10 cellular contexts compared by ENCODE assay signal in the genomic region with DNA sequence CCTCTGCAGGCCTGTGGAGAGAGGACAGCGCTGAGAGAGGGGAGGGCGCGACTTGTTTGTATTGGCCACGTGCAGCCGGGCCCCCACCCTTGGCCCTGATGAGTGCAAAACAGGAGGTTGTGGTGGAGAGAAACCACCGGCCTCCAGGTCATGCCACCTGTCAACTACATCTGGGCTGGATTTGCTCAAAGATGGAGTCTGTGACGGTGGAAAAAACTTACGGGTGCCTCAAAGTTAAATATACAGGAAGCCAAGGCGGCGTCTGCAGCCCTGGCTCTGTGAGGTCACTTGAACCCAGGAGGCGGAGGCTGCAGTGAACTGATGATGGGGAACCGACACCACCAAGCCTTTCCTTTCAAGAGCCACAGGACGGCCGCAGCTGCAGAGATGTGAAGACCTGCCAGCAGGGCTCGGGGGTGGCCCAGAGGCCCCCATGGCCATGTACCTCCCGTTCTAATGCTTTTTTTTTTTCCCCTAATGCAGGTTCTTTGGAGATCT. TPM values are rescaled to one million over a fixed set of nuclear protein-coding genes. Genes with fewer than 3 reads are reported as not detected.
DNase-seq lines count a peak whose midpoint lies in the region; ATAC-seq and TF ChIP-seq lines count a peak whose summit lies in the region.
"Had no signal": no experiment of that assay in that cellular context is flagged by ENCODE, and none has a peak within 500 bp of the region (broad histone marks: within the 10 kb centered on the region; RNA-seq: fewer than 3 reads in every experiment).

No MANE protein-coding gene starts in this region.

- H3K36me3 Mint-ChIP-seq in CD14-positive monocyte (peaks cover 2 to 6% of the 10 kb centered on the region in 2 donors), chondrocyte (ENCODE audit: low read depth) (no peaks in the 10 kb centered on the region)
- no peaks in the 10 kb centered on the region for H3K36me3 Mint-ChIP-seq in activated naive CD8-positive, alpha-beta T cell treated with anti-CD3 and anti-CD28 coated beads for 36 hours

- no peak for TF ChIP-seq POLR2A in adrenal gland (IDR thresholded peaks at IDR 0.05)

- H3K27me3 ChIP-seq in adrenal gland, result no peaks in the 10 kb centered on the region
- H3K27me3 ChIP-seq: cardiac muscle cell had no signal

- peak; percentile 60 for DNase-seq in CD14-positive monocyte (ENCODE audit: low spot score)
- DNase-seq in NOMO-1 (lab: John Stamatoyannopoulos, UW; ENCODE audit: unreplicated experiment in 2 of 2), result peak; percentile 44 to 47
- peak; percentile 46 for DNase-seq in activated naive CD8-positive, alpha-beta T cell treated with anti-CD3 and anti-CD28 coated beads for 36 hours
- DNase-seq in HPDE6-E6E7 (ENCODE audit: extremely low spot score), result no peak
- DNase-seq in chondrocyte (ENCODE audit: low spot score), result no peak
- DNase-seq in adrenal gland, result no peak
- DNase-seq in NCI-H1436 (lab: John Stamatoyannopoulos, UW), result no peak
- DNase-seq: NCI-H187 had no signal

- H3K27ac ChIP-seq in adrenal gland, result no peak overlapping the region
- H3K27ac ChIP-seq: cardiac muscle cell had no signal

- TF ChIP-seq CTCF in CD14-positive monocyte (IDR thresholded peaks at IDR 0.05), result no peak
- TF ChIP-seq CTCF in chondrocyte (IDR thresholded peaks at IDR 0.05), result no peak
- no peak for TF ChIP-seq CTCF in adrenal gland (IDR thresholded peaks at IDR 0.05)

- intact Hi-C loops in CD14-positive monocyte (cut with micrococcal nuclease), result loop anchor here in 1 of 2 donors (10.0 kb wide), 1 partner anchor 180 kb away; no protein-coding TSS in a partner anchor
- intact Hi-C loops in adrenal gland (cut with DNase I), result no loop called here

- 68 to 89% (median 72%) methylated on average over 7 to 16 of the region's 16 CpGs for WGBS in adrenal gland, 4 donors

- peak; percentile 78 for ATAC-seq in GM21423 (IDR thresholded peaks at IDR 0.05; ENCODE audit: unreplicated experiment)

- H3K4me3 Mint-ChIP-seq in CD14-positive monocyte (peak overlapping the region; percentile 64 to 75), chondrocyte (ENCODE audit: unreplicated experiment) (no peak overlapping the region)
- peak overlapping the region; percentile 53 for H3K4me3 Mint-ChIP-seq in activated naive CD8-positive, alpha-beta T cell treated with anti-CD3 and anti-CD28 coated beads for 36 hours

- H3K27ac Mint-ChIP-seq in CD14-positive monocyte, result peak overlapping the region in 3 of 7 donors; percentile 42 to 76 (median 73)
- peak overlapping the region; percentile 51 for H3K27ac Mint-ChIP-seq in activated naive CD8-positive, alpha-beta T cell treated with anti-CD3 and anti-CD28 coated beads for 36 hours
- H3K27ac Mint-ChIP-seq in chondrocyte (ENCODE audit: unreplicated experiment), result no peak overlapping the region

- H3K27me3 Mint-ChIP-seq in CD14-positive monocyte (ENCODE audit: low read depth in 3 of 3), result peaks cover 0 to 6% (median 0%) of the 10 kb centered on the region in 3 donors
- no peaks in the 10 kb centered on the region for H3K27me3 Mint-ChIP-seq in activated naive CD8-positive, alpha-beta T cell treated with anti-CD3 and anti-CD28 coated beads for 36 hours
- H3K27me3 Mint-ChIP-seq in chondrocyte (ENCODE audit: low read depth), result no peaks in the 10 kb centered on the region

- no peaks in the 10 kb centered on the region for H3K9me3 ChIP-seq in adrenal gland (replicated peaks in 1 of 3)

- peaks cover 0 to 2% (median 0%) of the 10 kb centered on the region in 7 donors for H3K9me3 Mint-ChIP-seq in CD14-positive monocyte
- no peaks in the 10 kb centered on the region for H3K9me3 Mint-ChIP-seq in activated naive CD8-positive, alpha-beta T cell treated with anti-CD3 and anti-CD28 coated beads for 36 hours
- H3K9me3 Mint-ChIP-seq in chondrocyte (ENCODE audit: low read depth), result no peaks in the 10 kb centered on the region

- H3K4me1 ChIP-seq in adrenal gland (replicated peaks in 1 of 2), result no peaks in the 10 kb centered on the region

- H3K4me3 ChIP-seq in adrenal gland, result no peak overlapping the region
- H3K4me3 ChIP-seq: cardiac muscle cell had no signal

- no peaks in the 10 kb centered on the region for H3K36me3 ChIP-seq in adrenal gland (replicated peaks in 1 of 2)
- H3K36me3 ChIP-seq: cardiac muscle cell had no signal

- peaks cover 67% of the 10 kb centered on the region for H3K4me1 Mint-ChIP-seq in CD14-positive monocyte
- peaks cover 20% of the 10 kb centered on the region for H3K4me1 Mint-ChIP-seq in activated naive CD8-positive, alpha-beta T cell treated with anti-CD3 and anti-CD28 coated beads for 36 hours
- H3K4me1 Mint-ChIP-seq in chondrocyte (ENCODE audit: low read depth), result no peaks in the 10 kb centered on the region

RNA-seq across cellular contexts. Expression of a gene that starts 15.6 kb away (rescaled TPM):
- polyA plus RNA-seq in CD14-positive monocyte (10 to 100 TPM; 24.1 to 26.6 TPM), adrenal gland (1 to 10 TPM in 2 of 3 donors, under 1 TPM in 1; 0.16 to 3.2 (median 2.7) TPM)
- total RNA-seq in activated naive CD8-positive, alpha-beta T cell treated with anti-CD3 and anti-CD28 coated beads for 36 hours, result 1 to 10 TPM; 1.5 to 1.6 TPM
- total RNA-seq in chondrocyte (0.82 to 1.6 TPM (median 1.0 TPM) in 3 replicates), adrenal gland (1 to 10 TPM in 2 of 8 donors, under 1 TPM in 5, not detected in 1; 0.28 to 2.1 (median 0.46) TPM)

RNA-seq across cellular contexts. Expression of a gene that starts 46.5 kb away (rescaled TPM):
- under 1 TPM in 1 of 2 donors, not detected in 1; 0.28 TPM for polyA plus RNA-seq in CD14-positive monocyte
- 10 to 100 TPM; 71.5 to 74.1 TPM for total RNA-seq in activated naive CD8-positive, alpha-beta T cell treated with anti-CD3 and anti-CD28 coated beads for 36 hours
- 3.1 to 10.9 TPM (median 3.8 TPM) in 3 replicates for total RNA-seq in chondrocyte
- total RNA-seq in adrenal gland, result 1 to 10 TPM in 6 of 8 donors, under 1 TPM in 2; 0.06 to 2.6 (median 1.7) TPM
- polyA plus RNA-seq in adrenal gland, result 1 to 10 TPM in 1 of 3 donors, under 1 TPM in 2; 0.72 to 1.2 (median 0.88) TPM

Comparison
In these comparisons a context has a peak if more than half of its experiments do, and no peak if none do; other contexts are left out.
1. DNase-seq: peak in CD14-positive monocyte (single experiment), NOMO-1 (2 of 2) and activated naive CD8-positive, alpha-beta T cell treated with anti-CD3 and anti-CD28 coated beads for 36 hours (single experiment); none in HPDE6-E6E7 (single experiment), chondrocyte (single experiment), adrenal gland (0 of 7) and NCI-H1436 (single experiment).